Comparison of ENCODE assay signal across 24 cellular contexts in the genomic region with DNA sequence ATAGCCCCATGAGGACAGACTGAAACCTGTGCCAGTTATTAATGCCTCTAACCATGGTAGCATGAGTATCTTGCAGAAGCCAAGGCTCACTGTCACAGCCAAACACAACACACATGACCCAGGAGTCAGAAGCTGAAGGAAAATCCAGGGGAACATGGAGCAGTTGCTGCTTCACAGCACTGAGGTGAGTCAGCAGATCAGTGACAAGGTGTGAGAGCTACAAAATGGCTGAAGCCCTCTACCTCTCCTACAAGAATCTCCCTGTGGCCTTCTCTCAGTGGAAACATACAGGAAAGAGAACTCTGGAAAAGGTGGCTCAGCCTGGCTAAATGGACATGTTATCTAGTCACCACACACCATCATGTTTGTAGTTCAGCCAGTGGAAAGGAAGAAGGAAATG.
DNase-seq lines count a peak whose midpoint lies in the region; ATAC-seq and TF ChIP-seq lines count a peak whose summit lies in the region.
"Had no signal": no experiment of that assay in that cellular context is flagged by ENCODE, and none has a peak within 500 bp of the region (broad histone marks: within the 10 kb centered on the region; RNA-seq: fewer than 3 reads in every experiment).

No MANE protein-coding gene starts in this region.

- intact Hi-C loops in HCT116 (cut with micrococcal nuclease), result no loop called here
- intact Hi-C loops in dorsolateral prefrontal cortex (cut with DNase I), result no loop called here
- intact Hi-C loops in stomach (cut with DNase I; ENCODE audit: low total_unique reads), result no loop called here

- H3K9me2 ChIP-seq in HCT116 (ENCODE audit: insufficient read depth), result no peaks in the 10 kb centered on the region

- peaks cover 5% of the 10 kb centered on the region for H3K9me3 Mint-ChIP-seq in activated naive CD4-positive, alpha-beta T cell treated with anti-CD3 and anti-CD28 coated beads, Interleukin-2, amount 50 U/mL, for 24 hours
- H3K9me3 Mint-ChIP-seq in nephron progenitor cell, result peaks cover 35% of the 10 kb centered on the region
- H3K9me3 Mint-ChIP-seq: CD8-positive, alpha-beta T cell; IgD-negative memory B cell had no signal

- no peak for ATAC-seq in HCT116
- ATAC-seq: CD8-positive, alpha-beta T cell; Panc1 had no signal

- no peaks in the 10 kb centered on the region for H3K36me3 ChIP-seq in HCT116 (ENCODE audit: control insufficient read depth in 1 of 2, insufficient read depth in 2 of 2, low read length in 2 of 2)
- no peaks in the 10 kb centered on the region for H3K36me3 ChIP-seq in stomach

- H3K27ac Mint-ChIP-seq in activated naive CD4-positive, alpha-beta T cell treated with anti-CD3 and anti-CD28 coated beads, Interleukin-2, amount 50 U/mL, for 24 hours, result peak overlapping the region; percentile 52
- H3K27ac Mint-ChIP-seq in nephron progenitor cell, result no peak overlapping the region
- H3K27ac Mint-ChIP-seq: B cell; CD8-positive, alpha-beta T cell; IgD-negative memory B cell had no signal

- 0 out of 4 replicates have a peak, but pooled peaks cover 0 to 6% of the 10 kb centered on the region in 2 experiments for H3K9me3 ChIP-seq in HCT116 (ENCODE audit: control insufficient read depth in 1 of 2, insufficient read depth in 1 of 2, low read depth in 1 of 2, low read length in 2 of 2)
- H3K9me3 ChIP-seq in stomach, result peaks cover 0 to 6% (median 0%) of the 10 kb centered on the region in 4 donors
- H3K9me3 ChIP-seq: Caco-2 had no signal

- no peak for TF ChIP-seq RAD21 in HCT116 (IDR thresholded peaks at IDR 0.05; ENCODE audit: low read depth)

- H3K4me1 ChIP-seq in HCT116 (ENCODE audit: control insufficient read depth in 1 of 2, insufficient read depth in 2 of 2, low read length in 2 of 2), result no peaks in the 10 kb centered on the region
- H3K4me1 ChIP-seq in stomach, result no peaks in the 10 kb centered on the region

- no peak for TF ChIP-seq EP300 in stomach (IDR thresholded peaks at IDR 0.05)

- H3K4me2 ChIP-seq in HCT116 (ENCODE audit: low read length), result no peak overlapping the region

- peaks cover 38% of the 10 kb centered on the region for H3K4me1 Mint-ChIP-seq in activated naive CD4-positive, alpha-beta T cell treated with anti-CD3 and anti-CD28 coated beads, Interleukin-2, amount 50 U/mL, for 24 hours
- H3K4me1 Mint-ChIP-seq in nephron progenitor cell, result peaks cover 28% of the 10 kb centered on the region
- H3K4me1 Mint-ChIP-seq: B cell, IgD-negative memory B cell had no signal

- peak overlapping the region; percentile 51 for H2AFZ ChIP-seq in HCT116 (ENCODE audit: low read depth, low read length, poor library complexity, severe bottlenecking)

- RAD21 ChIA-PET in HCT116 (lab: Charles Lee; ENCODE audit: low non-redundant PET in 1 of 2, low total read pairs in 2 of 2, uncharacterized antibody in 2 of 2, unreplicated experiment in 2 of 2), result no interaction called here

- TF ChIP-seq CTCF in HCT116 (IDR thresholded peaks at IDR 0.05 in 2 of 3, conservative IDR thresholded peaks at IDR 0.05 in 1 of 3; ENCODE audit: borderline replicate concordance in 1 of 3, insufficient read depth in 1 of 3, low read depth in 2 of 3, low read length in 2 of 3) (no peak), dorsolateral prefrontal cortex (IDR thresholded peaks at IDR 0.05 in 54 of 56, conservative IDR thresholded peaks at IDR 0.05 in 2 of 56; ENCODE audit: low read depth in 1 of 56, partially characterized antibody in 56 of 56) (no peak), nephron progenitor cell (IDR thresholded peaks at IDR 0.05) (no peak), stomach (IDR thresholded peaks at IDR 0.05) (no peak)

- no TSS peak for BruUV-seq in HCT116 (replicated peaks; lab: Mats Ljungman, UMichigan)

- POLR2A ChIA-PET in HCT116 (lab: Charles Lee), result no interaction called here

- H3K36me3 Mint-ChIP-seq in activated naive CD4-positive, alpha-beta T cell treated with anti-CD3 and anti-CD28 coated beads, Interleukin-2, amount 50 U/mL, for 24 hours, result no peaks in the 10 kb centered on the region
- peaks cover 14% of the 10 kb centered on the region for H3K36me3 Mint-ChIP-seq in nephron progenitor cell (ENCODE audit: low read depth)
- H3K36me3 Mint-ChIP-seq: CD8-positive, alpha-beta T cell; IgD-negative memory B cell had no signal

- no peak overlapping the region for H3K9ac ChIP-seq in HCT116 (ENCODE audit: low read length)

- CTCF ChIA-PET in HCT116 (lab: Charles Lee), result no interaction called here

- H3K4me3 Mint-ChIP-seq in activated naive CD4-positive, alpha-beta T cell treated with anti-CD3 and anti-CD28 coated beads, Interleukin-2, amount 50 U/mL, for 24 hours, result no peak overlapping the region
- H3K4me3 Mint-ChIP-seq in nephron progenitor cell, result no peak overlapping the region
- H3K4me3 Mint-ChIP-seq: B cell; CD8-positive, alpha-beta T cell; IgD-negative memory B cell had no signal

- no peak overlapping the region for H3K4me3 ChIP-seq in HCT116 (replicated peaks in 1 of 2; ENCODE audit: low read depth in 1 of 2, low read length in 2 of 2)
- no peak overlapping the region for H3K4me3 ChIP-seq in dorsolateral prefrontal cortex
- no peak overlapping the region for H3K4me3 ChIP-seq in stomach

- H3K27me3 ChIP-seq in HCT116 (ENCODE audit: insufficient read depth, low read length), result no peaks in the 10 kb centered on the region
- no peaks in the 10 kb centered on the region for H3K27me3 ChIP-seq in dorsolateral prefrontal cortex
- H3K27me3 ChIP-seq in stomach, result no peaks in the 10 kb centered on the region

- no peak overlapping the region for H3K27ac ChIP-seq in HCT116 (ENCODE audit: low read depth, low read length)
- peak overlapping the region in 38 of 59 donors; percentile 0 to 78 (median 46) for H3K27ac ChIP-seq in dorsolateral prefrontal cortex
- H3K27ac ChIP-seq in stomach, result no peak overlapping the region
- H3K27ac ChIP-seq: 22Rv1, C4-2B, RWPE1 had no signal

- no peaks in the 10 kb centered on the region for H3K79me2 ChIP-seq in HCT116 (ENCODE audit: insufficient read depth, low read length)

- no peak for TF ChIP-seq POLR2A in HCT116 (IDR thresholded peaks at IDR 0.05; ENCODE audit: borderline replicate concordance, extremely low read depth, insufficient read depth, insufficient read length)
- no peak for TF ChIP-seq POLR2A in stomach (IDR thresholded peaks at IDR 0.05)

- H3K27me3 Mint-ChIP-seq in activated naive CD4-positive, alpha-beta T cell treated with anti-CD3 and anti-CD28 coated beads, Interleukin-2, amount 50 U/mL, for 24 hours, result no peaks in the 10 kb centered on the region
- no peaks in the 10 kb centered on the region for H3K27me3 Mint-ChIP-seq in nephron progenitor cell (ENCODE audit: low read depth, poor library complexity)
- H3K27me3 Mint-ChIP-seq: IgD-negative memory B cell had no signal

- peak; percentile 14 for DNase-seq in DMS53 (lab: John Stamatoyannopoulos, UW)
- no peak for DNase-seq in DMS53 treated with DMSO at 0.1 percent for 48 hours (lab: John Stamatoyannopoulos, UW; ENCODE audit: unreplicated experiment)
- DNase-seq in activated naive CD4-positive, alpha-beta T cell treated with anti-CD3 and anti-CD28 coated beads, Interleukin-2, amount 50 U/mL, for 16 hours, result no peak
- DNase-seq in HCT116 (ENCODE audit: low read depth, low spot score), result no peak
- DNase-seq in dorsolateral prefrontal cortex, result no peak
- DNase-seq in nephron progenitor cell, result no peak
- DNase-seq in stomach, result no peak
- DNase-seq: Caco-2; CD8-positive, alpha-beta T cell; DMS79 treated with DMSO at 0.1 percent for 48 hours; GF-D8; NCI-H1048; NCI-H1694; NCI-H2029 treated with DMSO at 0.1 percent for 48 hours; NCI-H2227 treated with DMSO at 0.1 percent for 48 hours; NCI-H526 treated with DMSO at 0.1 percent for 48 hours; SHP77 had no signal

- H4K20me1 ChIP-seq in HCT116 (ENCODE audit: insufficient read depth), result no peaks in the 10 kb centered on the region

TF ChIP-seq in HCT116, 20 proteins besides CTCF, POLR2A, EP300 and RAD21:
- no peak for TF ChIP-seq CBX3 (IDR thresholded peaks at IDR 0.05; ENCODE audit: low read depth)
- TF ChIP-seq SP1 (IDR thresholded peaks at IDR 0.05; ENCODE audit: low read depth), result no peak
- no peak for TF ChIP-seq JUND (IDR thresholded peaks at IDR 0.05)
- TF ChIP-seq POLR2AphosphoS5 (IDR thresholded peaks at IDR 0.05; ENCODE audit: low read depth, low read length), result no peak
- no peak for TF ChIP-seq ELF1 (IDR thresholded peaks at IDR 0.05; ENCODE audit: borderline replicate concordance, low read depth)
- no peak for TF ChIP-seq ZFX (IDR thresholded peaks at IDR 0.05)
TF ChIP-seq in HCT116: peak in this region for 0.

Comparison
In these comparisons a context has a peak if more than half of its experiments do, and no peak if none do; other contexts are left out.
1. H3K27ac ChIP-seq: peak in dorsolateral prefrontal cortex (38 of 59); none in HCT116 (single experiment) and stomach (0 of 5).